8 cellular contexts compared by ENCODE assay signal in the genomic region with DNA sequence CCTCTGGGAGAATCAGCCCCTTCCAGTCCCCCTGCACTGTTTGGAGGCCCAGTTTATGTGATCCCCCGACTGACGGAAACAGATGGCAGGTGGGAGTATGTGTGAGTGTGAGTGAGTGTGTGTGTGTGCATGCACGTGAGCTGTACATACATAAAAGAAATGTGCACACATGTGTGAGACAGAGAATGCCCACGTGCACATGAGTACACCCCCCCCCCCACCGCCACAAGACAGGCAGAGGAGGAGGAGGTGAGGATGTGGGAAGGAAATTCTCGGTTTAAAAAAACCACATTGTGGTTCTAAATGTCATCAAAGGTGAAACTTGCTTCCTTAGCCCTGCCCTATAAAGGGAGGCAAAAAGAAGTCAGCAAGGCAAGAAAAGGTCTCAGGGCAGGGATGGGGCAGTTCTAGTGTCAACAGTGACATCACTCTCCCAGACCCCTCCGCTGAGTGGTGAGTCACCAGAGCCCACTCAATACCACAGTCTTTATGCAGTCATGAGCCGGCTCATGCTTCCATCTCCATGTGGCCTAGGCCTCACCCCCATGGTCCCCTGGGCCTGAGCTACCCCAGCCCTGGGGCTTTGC.
DNase-seq lines count a peak whose midpoint lies in the region; ATAC-seq and TF ChIP-seq lines count a peak whose summit lies in the region.

No MANE protein-coding gene starts in this region.

- H3K4me3 ChIP-seq in DND-41 (ENCODE audit: low read depth in 1 of 2, low read length in 2 of 2) = no peak overlapping the region
- H3K4me3 ChIP-seq in GM23248 = no peak overlapping the region
- no peak overlapping the region for H3K4me3 ChIP-seq in ovary

- H3K4me1 ChIP-seq in DND-41 (ENCODE audit: insufficient read depth, low read length) (peaks cover 16% of the 10 kb centered on the region), GM23248 (ENCODE audit: insufficient read depth) (peaks cover 4% of the 10 kb centered on the region; the same call in 1 of the 2 replicates), ovary (ENCODE audit: insufficient read depth) (no peaks in the 10 kb centered on the region)

- DNase-seq in DND-41 = peak; percentile 87
- peak; percentile 42 for DNase-seq in GM23248
- peak; percentile 35 for DNase-seq in NOMO-1 treated with dmso at 0.1 percent for 144 hours (lab: John Stamatoyannopoulos, UW; ENCODE audit: unreplicated experiment)
- DNase-seq in naive B cell = peak; percentile 40
- DNase-seq in COLO668 (lab: John Stamatoyannopoulos, UW; ENCODE audit: unreplicated experiment) = no peak
- DNase-seq in ovary = no peak

- H3K27me3 ChIP-seq in DND-41 (ENCODE audit: insufficient read depth, low read length, poor library complexity) (peaks cover 55% of the 10 kb centered on the region), GM23248 (replicated peaks; ENCODE audit: insufficient read depth) (no peaks in the 10 kb centered on the region; the same call in 1 of the 2 replicates), ovary (no peaks in the 10 kb centered on the region)

- peak overlapping the region; percentile 22; the same call in 1 of the 2 replicates for H3K27ac ChIP-seq in DND-41 (ENCODE audit: low read length)
- H3K27ac ChIP-seq in GM23248 = no peak overlapping the region
- H3K27ac ChIP-seq in ovary = no peak overlapping the region

- intact Hi-C loops in ovary (cut with DNase I) = no loop called here

- in situ Hi-C loops in GM23248 (cut with MboI) = no loop called here

- TF ChIP-seq EP300 in ovary (IDR thresholded peaks at IDR 0.05) = no peak

- H3K9me3 ChIP-seq in DND-41 (ENCODE audit: insufficient read depth, low read length, severe bottlenecking) (no peaks in the 10 kb centered on the region), GM23248 (ENCODE audit: low read depth) (no peaks in the 10 kb centered on the region), ovary (no peaks in the 10 kb centered on the region)

- H3K79me2 ChIP-seq in DND-41 (ENCODE audit: insufficient read depth, low read length) = no peaks in the 10 kb centered on the region
- H3K79me2 ChIP-seq in GM23248 (ENCODE audit: insufficient read depth) = no peaks in the 10 kb centered on the region

- peaks cover 15% of the 10 kb centered on the region for H3K4me1 Mint-ChIP-seq in activated T-helper 17 cell treated with anti-CD3 and anti-CD28 coated beads, Interleukin-2, amount 50 U/mL, for 72 hours
- peaks cover 28 to 40% (median 29%) of the 10 kb centered on the region in 3 donors for H3K4me1 Mint-ChIP-seq in naive B cell

- TF ChIP-seq CTCF in DND-41 (IDR thresholded peaks at IDR 0.05; ENCODE audit: borderline replicate concordance, extremely low read depth, low read length, poor library complexity, severe bottlenecking) = no peak
- TF ChIP-seq CTCF in ovary (IDR thresholded peaks at IDR 0.05) = no peak

- H4K20me1 ChIP-seq in DND-41 (ENCODE audit: insufficient read depth, low read length) (peaks cover 63% of the 10 kb centered on the region), GM23248 (ENCODE audit: insufficient read depth) (no peaks in the 10 kb centered on the region)

- WGBS in GM23248 (ENCODE audit: low coverage in 1 of 2, low lambda C conversion rate in 2 of 2, missing lambda C conversion rate in 2 of 2), 2 experiments = 30 to 34% methylated on average over 8 of the region's 8 CpGs
- 53 to 58% (median 55%) methylated on average over 8 of the region's 8 CpGs for WGBS in ovary, 3 donors

- no peaks in the 10 kb centered on the region for H3F3A ChIP-seq in GM23248 (ENCODE audit: insufficient read depth)

- no peak for TF ChIP-seq POLR2A in ovary (IDR thresholded peaks at IDR 0.05)

- H3K36me3 Mint-ChIP-seq in activated T-helper 17 cell treated with anti-CD3 and anti-CD28 coated beads, Interleukin-2, amount 50 U/mL, for 72 hours (ENCODE audit: low read depth) = peaks cover 6% of the 10 kb centered on the region
- H3K36me3 Mint-ChIP-seq in naive B cell = no peaks in the 10 kb centered on the region

- no peak overlapping the region for H3K9ac ChIP-seq in DND-41 (ENCODE audit: low read depth, low read length)
- no peak overlapping the region for H3K9ac ChIP-seq in GM23248

- peak overlapping the region; percentile 54 for H3K4me3 Mint-ChIP-seq in activated T-helper 17 cell treated with anti-CD3 and anti-CD28 coated beads, Interleukin-2, amount 50 U/mL, for 72 hours
- peak overlapping the region in 5 of 8 donors; percentile 35 to 69 (median 55) for H3K4me3 Mint-ChIP-seq in naive B cell

- peak; percentile 91 for ATAC-seq in DND-41 (ENCODE audit: insufficient read depth, low read depth)
- peak; percentile 98 for ATAC-seq in activated T-helper 17 cell treated with anti-CD3 and anti-CD28 coated beads, Interleukin-2, amount 50 U/mL, for 72 hours (replicated peaks)
- peak; percentile 76 to 77 for ATAC-seq in naive B cell (ENCODE audit: low read depth in 2 of 2)
- no peak for ATAC-seq in HG03280 (IDR thresholded peaks at IDR 0.05; ENCODE audit: unreplicated experiment)

- H3K27ac Mint-ChIP-seq in activated T-helper 17 cell treated with anti-CD3 and anti-CD28 coated beads, Interleukin-2, amount 50 U/mL, for 72 hours = peak overlapping the region; percentile 81
- H3K27ac Mint-ChIP-seq in naive B cell = peak overlapping the region in 5 of 6 donors; percentile 26 to 94 (median 67)

- H3K36me3 ChIP-seq in DND-41 (ENCODE audit: insufficient read depth, low read length) = no peaks in the 10 kb centered on the region
- no peaks in the 10 kb centered on the region for H3K36me3 ChIP-seq in GM23248 (ENCODE audit: low read depth)
- no peaks in the 10 kb centered on the region for H3K36me3 ChIP-seq in ovary

- H3K4me2 ChIP-seq in DND-41 (ENCODE audit: insufficient read depth, low read length) (peak overlapping the region; percentile 34; the same call in 1 of the 2 replicates), GM23248 (ENCODE audit: unreplicated experiment) (no peak overlapping the region)

- H3K27me3 Mint-ChIP-seq in activated T-helper 17 cell treated with anti-CD3 and anti-CD28 coated beads, Interleukin-2, amount 50 U/mL, for 72 hours = peaks cover 61% of the 10 kb centered on the region
- H3K27me3 Mint-ChIP-seq in naive B cell = peaks cover 66 to 72% (median 66%) of the 10 kb centered on the region in 3 donors

- no peaks in the 10 kb centered on the region for H3K9me2 ChIP-seq in GM23248 (ENCODE audit: insufficient read depth)

- no peaks in the 10 kb centered on the region for H3K9me3 Mint-ChIP-seq in activated T-helper 17 cell treated with anti-CD3 and anti-CD28 coated beads, Interleukin-2, amount 50 U/mL, for 72 hours
- H3K9me3 Mint-ChIP-seq in naive B cell = no peaks in the 10 kb centered on the region

- H2AFZ ChIP-seq in DND-41 (ENCODE audit: low read depth, low read length) = no peak overlapping the region
- no peak overlapping the region for H2AFZ ChIP-seq in GM23248

Comparison
In these comparisons a context has a peak if more than half of its experiments do, and no peak if none do; other contexts are left out.
1. DNase-seq: peak in DND-41 (single experiment), GM23248 (single experiment), NOMO-1 treated with dmso at 0.1 percent for 144 hours (single experiment) and naive B cell (single experiment); none in COLO668 (single experiment) and ovary (0 of 5).